14 cellular contexts compared by ENCODE assay signal in genomic region chr1:38475624-38476005, GRCh38.
A peak's percentile ranks its signal among the peaks of the same experiment; 100 is the strongest.
DNase-seq lines count a peak whose midpoint lies in the region; ATAC-seq and TF ChIP-seq lines count a peak whose summit lies in the region.
"Had no signal": no experiment of that assay in that cellular context is flagged by ENCODE, and none has a peak within 500 bp of the region (broad histone marks: within the 10 kb centered on the region; RNA-seq: fewer than 3 reads in every experiment).

No MANE protein-coding gene starts in this region.

- no peak for TF ChIP-seq POLR2A in tibial nerve (IDR thresholded peaks at IDR 0.05)
- TF ChIP-seq POLR2A in stomach (IDR thresholded peaks at IDR 0.05): no peak

- WGBS in hepatocyte (ENCODE audit: low lambda C conversion rate, missing lambda C conversion rate): 53% methylated on average over 6 of the region's 6 CpGs
- 74 to 78% methylated on average over 6 of the region's 6 CpGs for WGBS in tibial nerve, 2 donors
- 48 to 68% (median 65%) methylated on average over 6 of the region's 6 CpGs for WGBS in stomach, 5 donors

- H3K27ac ChIP-seq in MM.1S (ENCODE audit: low read length): peak overlapping the region; percentile 98
- H3K27ac ChIP-seq in hepatocyte: no peak overlapping the region
- no peak overlapping the region for H3K27ac ChIP-seq in rectal smooth muscle tissue (ENCODE audit: low read depth, low read length)
- peak overlapping the region in 2 of 4 donors; percentile 76 to 78 for H3K27ac ChIP-seq in tibial nerve
- no peak overlapping the region for H3K27ac ChIP-seq in stomach
- H3K27ac ChIP-seq: brain microvascular endothelial cell, epithelial cell of prostate, SJSA1 had no signal

- H4K20me1 ChIP-seq in MM.1S (ENCODE audit: insufficient read depth, low read length) (no peaks in the 10 kb centered on the region), hepatocyte (ENCODE audit: insufficient read depth, poor library complexity, severe bottlenecking) (no peaks in the 10 kb centered on the region)

- H3K9me2 ChIP-seq in MM.1S (replicated peaks; ENCODE audit: insufficient read depth, low read length) (no peaks in the 10 kb centered on the region), hepatocyte (replicated peaks; ENCODE audit: insufficient read depth) (no peaks in the 10 kb centered on the region)

- H3F3A ChIP-seq in MM.1S (ENCODE audit: insufficient read depth, low read length): peaks cover 21% of the 10 kb centered on the region

- H2AFZ ChIP-seq in MM.1S (ENCODE audit: low read length) (peak overlapping the region; percentile 73), hepatocyte (no peak overlapping the region)

- no peaks in the 10 kb centered on the region for H3K36me3 ChIP-seq in MM.1S (replicated peaks; ENCODE audit: insufficient read depth, low read length)
- H3K36me3 ChIP-seq in hepatocyte (replicated peaks; ENCODE audit: insufficient read depth, low read depth): no peaks in the 10 kb centered on the region
- no peaks in the 10 kb centered on the region for H3K36me3 ChIP-seq in rectal smooth muscle tissue (ENCODE audit: control insufficient read depth, insufficient read depth, low read length)
- H3K36me3 ChIP-seq in tibial nerve: no peaks in the 10 kb centered on the region
- no peaks in the 10 kb centered on the region for H3K36me3 ChIP-seq in stomach
- H3K36me3 ChIP-seq: brain microvascular endothelial cell, SJSA1 had no signal

- H3K4me3 ChIP-seq in MM.1S (ENCODE audit: low read length): peak overlapping the region; percentile 64
- H3K4me3 ChIP-seq in hepatocyte: no peak overlapping the region
- peak overlapping the region; percentile 4 for H3K4me3 ChIP-seq in rectal smooth muscle tissue (ENCODE audit: low read length)
- H3K4me3 ChIP-seq in tibial nerve: peak overlapping the region in 2 of 4 donors; percentile 32 to 44
- H3K4me3 ChIP-seq in stomach: peak overlapping the region in 1 of 4 donors; percentile 40
- H3K4me3 ChIP-seq: SJSA1 had no signal

- no peak for TF ChIP-seq EP300 in tibial nerve (IDR thresholded peaks at IDR 0.05)
- no peak for TF ChIP-seq EP300 in stomach (IDR thresholded peaks at IDR 0.05)

- H3K4me2 ChIP-seq in MM.1S (ENCODE audit: low read depth, low read length) (peak overlapping the region; percentile 85), hepatocyte (peak overlapping the region; percentile 93)

- TF ChIP-seq CTCF in MM.1S (IDR thresholded peaks at IDR 0.05; ENCODE audit: low read length) (no peak), hepatocyte (IDR thresholded peaks at IDR 0.05; ENCODE audit: poor library complexity) (no peak), tibial nerve (IDR thresholded peaks at IDR 0.05) (no peak), stomach (IDR thresholded peaks at IDR 0.05) (no peak)

- peak; percentile 5 for ATAC-seq in GM18867 (IDR thresholded peaks at IDR 0.05; ENCODE audit: unreplicated experiment)

- H3K4me1 ChIP-seq in MM.1S (ENCODE audit: low read length): peaks cover 12% of the 10 kb centered on the region
- peaks cover 8% of the 10 kb centered on the region for H3K4me1 ChIP-seq in hepatocyte (ENCODE audit: insufficient read depth)
- no peaks in the 10 kb centered on the region for H3K4me1 ChIP-seq in rectal smooth muscle tissue (ENCODE audit: control insufficient read depth, insufficient read depth, low read length)
- peaks cover 0 to 19% (median 2%) of the 10 kb centered on the region in 4 donors for H3K4me1 ChIP-seq in tibial nerve
- peaks cover 4 to 14% (median 10%) of the 10 kb centered on the region in 4 donors for H3K4me1 ChIP-seq in stomach
- H3K4me1 ChIP-seq: SJSA1 had no signal

- H3K9me3 ChIP-seq in MM.1S (replicated peaks; ENCODE audit: insufficient read depth, low read length) (no peaks in the 10 kb centered on the region), hepatocyte (ENCODE audit: low read depth) (no peaks in the 10 kb centered on the region), tibial nerve (no peaks in the 10 kb centered on the region), stomach (no peaks in the 10 kb centered on the region)
- H3K9me3 ChIP-seq: SJSA1 had no signal

- H3K27me3 ChIP-seq in MM.1S (replicated peaks; ENCODE audit: insufficient read depth, low read length) (no peaks in the 10 kb centered on the region), hepatocyte (peaks cover 65% of the 10 kb centered on the region), rectal smooth muscle tissue (ENCODE audit: control insufficient read depth, insufficient read depth, low read length) (peaks cover 6% of the 10 kb centered on the region), tibial nerve (no peaks in the 10 kb centered on the region), stomach (peaks cover 3 to 64% (median 20%) of the 10 kb centered on the region in 3 donors)

- H3K9ac ChIP-seq in MM.1S (ENCODE audit: low read length): peak overlapping the region; percentile 92
- no peak overlapping the region for H3K9ac ChIP-seq in rectal smooth muscle tissue (ENCODE audit: low read length)

- DNase-seq in MM.1S (no peak), hepatocyte (ENCODE audit: low spot score) (no peak), tibial nerve (ENCODE audit: low spot score in 2 of 2) (no peak), stomach (no peak), HCEC 1CT (no peak)
- no peak for DNase-seq in stimulated activated CD4-positive, alpha-beta T cell treated with anti-CD3 and anti-CD28 coated beads, Interleukin-4, amount 100 ng/mL, for 1 hour
- DNase-seq: brain microvascular endothelial cell; CD8-positive, alpha-beta memory T cell; MV-4-11; NCI-H524 had no signal

- H3K79me2 ChIP-seq in MM.1S (ENCODE audit: low read length) (no peaks in the 10 kb centered on the region), hepatocyte (no peaks in the 10 kb centered on the region)

- intact Hi-C loops in stomach (cut with DNase I; ENCODE audit: low total_unique reads): no loop called here
